14 cellular contexts compared by ENCODE assay signal in genomic region chr1:54477153-54477561, GRCh38.
DNase-seq lines count a peak whose midpoint lies in the region; ATAC-seq and TF ChIP-seq lines count a peak whose summit lies in the region.
"Had no signal": no experiment of that assay in that cellular context is flagged by ENCODE, and none has a peak within 500 bp of the region (broad histone marks: within the 10 kb centered on the region; RNA-seq: fewer than 3 reads in every experiment).

No MANE protein-coding gene starts in this region.

- CTCF ChIA-PET in activated CD4-positive, alpha-beta T cell treated with anti-CD3 and anti-CD28 coated beads, Interleukin-2, amount 10 ng/mL, durations not matched to agents 7 days and 5 days (lab: Charles Lee) = interaction anchor here (0.8 to 1.7 kb wide), 4 partner anchors 9 to 1444 kb away, joined by 3 to 6 read pairs (median 4); no protein-coding TSS in a partner anchor

- H3K9me3 Mint-ChIP-seq in activated CD4-positive, alpha-beta T cell treated with anti-CD3 and anti-CD28 coated beads, Interleukin-2, amount 10 ng/mL, durations not matched to agents 7 days and 5 days = no peaks in the 10 kb centered on the region
- H3K9me3 Mint-ChIP-seq in central memory CD8-positive, alpha-beta T cell = no peaks in the 10 kb centered on the region

- peaks cover 72% of the 10 kb centered on the region for H3K4me1 Mint-ChIP-seq in activated CD4-positive, alpha-beta T cell treated with anti-CD3 and anti-CD28 coated beads, Interleukin-2, amount 10 ng/mL, durations not matched to agents 7 days and 5 days
- peaks cover 65% of the 10 kb centered on the region for H3K4me1 Mint-ChIP-seq in central memory CD8-positive, alpha-beta T cell

- H3K4me3 ChIP-seq in osteoblast (ENCODE audit: insufficient read depth, low read length) (no peak overlapping the region), testis (no peak overlapping the region)

- peaks cover 17% of the 10 kb centered on the region for H3K27me3 Mint-ChIP-seq in activated CD4-positive, alpha-beta T cell treated with anti-CD3 and anti-CD28 coated beads, Interleukin-2, amount 10 ng/mL, durations not matched to agents 7 days and 5 days
- H3K27me3 Mint-ChIP-seq in central memory CD8-positive, alpha-beta T cell = no peaks in the 10 kb centered on the region

- H3K79me2 ChIP-seq in osteoblast (ENCODE audit: insufficient read depth, low read length) = no peaks in the 10 kb centered on the region

- no peak for TF ChIP-seq CTCF in osteoblast (IDR thresholded peaks at IDR 0.05; ENCODE audit: extremely low read depth, low read depth, low read length)
- TF ChIP-seq CTCF in testis (IDR thresholded peaks at IDR 0.05) = no peak

- no peaks in the 10 kb centered on the region for H3K4me1 ChIP-seq in osteoblast (ENCODE audit: insufficient read depth, low read length)
- peaks cover 39% of the 10 kb centered on the region for H3K4me1 ChIP-seq in testis

- no peak for TF ChIP-seq POLR2A in testis (IDR thresholded peaks at IDR 0.05)

- POLR2A ChIA-PET in activated CD4-positive, alpha-beta T cell treated with anti-CD3 and anti-CD28 coated beads, Interleukin-2, amount 10 ng/mL, durations not matched to agents 7 days and 5 days (lab: Charles Lee) = no interaction called here

- no peak overlapping the region for H3K4me3 Mint-ChIP-seq in activated CD4-positive, alpha-beta T cell treated with anti-CD3 and anti-CD28 coated beads, Interleukin-2, amount 10 ng/mL, durations not matched to agents 7 days and 5 days
- peak overlapping the region; percentile 62 for H3K4me3 Mint-ChIP-seq in central memory CD8-positive, alpha-beta T cell

- H4K20me1 ChIP-seq in osteoblast (ENCODE audit: insufficient read depth, low read length) = no peaks in the 10 kb centered on the region

- intact Hi-C loops in testis (cut with DNase I; ENCODE audit: low total_unique reads) = no loop called here

- H3K27ac ChIP-seq in KOPT-K1 (ENCODE audit: low read depth, low read length, poor library complexity, severe bottlenecking) (peak overlapping the region; percentile 99), osteoblast (ENCODE audit: low read depth, low read length) (no peak overlapping the region), testis (peak overlapping the region in 1 of 2 donors; percentile 4)
- H3K27ac ChIP-seq: neutrophil, WERI-Rb-1 had no signal

- H3K4me2 ChIP-seq in osteoblast (ENCODE audit: insufficient read depth, low read length) = no peak overlapping the region

- H3K36me3 Mint-ChIP-seq in activated CD4-positive, alpha-beta T cell treated with anti-CD3 and anti-CD28 coated beads, Interleukin-2, amount 10 ng/mL, durations not matched to agents 7 days and 5 days (ENCODE audit: low read depth) = no peaks in the 10 kb centered on the region
- H3K36me3 Mint-ChIP-seq in central memory CD8-positive, alpha-beta T cell (ENCODE audit: insufficient read depth) = peaks cover 4% of the 10 kb centered on the region

- H2AFZ ChIP-seq in osteoblast (ENCODE audit: low read length) = no peak overlapping the region

- peak overlapping the region; percentile 44 for H3K27ac Mint-ChIP-seq in activated CD4-positive, alpha-beta T cell treated with anti-CD3 and anti-CD28 coated beads, Interleukin-2, amount 10 ng/mL, durations not matched to agents 7 days and 5 days
- peak overlapping the region; percentile 56 for H3K27ac Mint-ChIP-seq in central memory CD8-positive, alpha-beta T cell (ENCODE audit: low read depth)

- 67 to 76% methylated on average over 6 of the region's 6 CpGs for WGBS in testis, 2 donors

- H3K27me3 ChIP-seq in osteoblast (ENCODE audit: insufficient read depth, low read length) = peaks cover 50% of the 10 kb centered on the region
- H3K27me3 ChIP-seq in testis = no peaks in the 10 kb centered on the region

- H3K9me3 ChIP-seq in KOPT-K1 (ENCODE audit: insufficient read depth, low read length, poor library complexity, severe bottlenecking) (no peaks in the 10 kb centered on the region), osteoblast (ENCODE audit: low read depth, low read length) (no peaks in the 10 kb centered on the region), testis (no peaks in the 10 kb centered on the region)
- H3K9me3 ChIP-seq: neutrophil had no signal

- DNase-seq in activated CD4-positive, alpha-beta T cell treated with anti-CD3 and anti-CD28 coated beads, Interleukin-2, amount 10 ng/mL, durations not matched to agents 7 days and 5 days = no peak
- no peak for DNase-seq in activated CD4-positive, alpha-beta T cell treated with anti-CD3 and anti-CD28 coated beads, Interleukin-2, amount 50 U/mL, for 4 hours
- no peak for DNase-seq in central memory CD8-positive, alpha-beta T cell (ENCODE audit: low spot score in 2 of 2)
- DNase-seq in osteoblast (ENCODE audit: insufficient read length, low spot score, missing footprints) (peak; percentile 84), T1000 (lab: John Stamatoyannopoulos, UW) (no peak), NCI-H524 treated with DMSO at 0.1 percent for 48 hours (lab: John Stamatoyannopoulos, UW) (no peak), testis (no peak)
- DNase-seq: DMS153, HCEC 1CT, NCI-H2081 treated with DMSO at 0.1 percent for 48 hours, SHP77 treated with DMSO at 0.1 percent for 48 hours, WERI-Rb-1 had no signal

- H3K36me3 ChIP-seq in KOPT-K1 (ENCODE audit: insufficient read depth, low read length) (no peaks in the 10 kb centered on the region), osteoblast (ENCODE audit: insufficient read depth, low read length) (no peaks in the 10 kb centered on the region), testis (ENCODE audit: low read depth, missing control alignments) (no peaks in the 10 kb centered on the region)
- H3K36me3 ChIP-seq: neutrophil, WERI-Rb-1 had no signal

- no peak for ATAC-seq in central memory CD8-positive, alpha-beta T cell (replicated peaks; ENCODE audit: extremely low read depth, poor library complexity, severe bottlenecking)
